In the genomic region with DNA sequence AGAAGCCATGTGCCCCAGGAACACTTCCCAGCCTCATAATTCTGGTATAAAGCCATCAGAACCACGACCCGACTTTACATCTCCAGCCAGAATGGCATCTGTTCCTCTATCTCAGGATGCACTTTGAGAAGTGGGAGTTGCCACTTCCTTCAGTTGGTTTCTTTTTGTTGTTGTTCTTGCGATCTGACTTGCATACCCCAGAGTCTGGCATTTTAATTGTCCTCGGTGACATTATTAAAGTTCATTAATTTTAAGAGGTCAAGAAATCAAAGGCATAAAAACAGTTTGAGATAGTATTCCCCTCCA, we compare ENCODE assay signal across 2 cellular contexts.
TF ChIP-seq lines count a peak whose summit lies in the region.

No MANE protein-coding gene starts in this region.

TF ChIP-seq in endothelial cell of umbilical vein, 7 proteins besides CTCF, POLR2A, EP300 and RAD21:
- TF ChIP-seq FOS (IDR thresholded peaks at IDR 0.05; ENCODE audit: borderline replicate concordance, insufficient read depth, low read length) (no peak), JUN (IDR thresholded peaks at IDR 0.05; ENCODE audit: borderline replicate concordance, insufficient read depth, insufficient read length, low read depth) (no peak), EZH2 (IDR thresholded peaks at IDR 0.05; ENCODE audit: borderline replicate concordance, low read depth, low read length, severe bottlenecking) (no peak), MYC (IDR thresholded peaks at IDR 0.05; ENCODE audit: low read depth, low read length) (no peak), MAX (IDR thresholded peaks at IDR 0.05; ENCODE audit: insufficient read depth, insufficient read length) (no peak), GATA2 (IDR thresholded peaks at IDR 0.05; ENCODE audit: insufficient read depth, insufficient read length, low read depth, low read length) (no peak), POLR2AphosphoS5 (IDR thresholded peaks at IDR 0.05; ENCODE audit: insufficient read depth, low read depth, low read length) (no peak)
TF ChIP-seq in endothelial cell of umbilical vein: peak in this region for 0.

TF ChIP-seq in GM23338, 12 proteins besides CTCF, POLR2A, EP300 and RAD21:
- TF ChIP-seq, protein P1, sequence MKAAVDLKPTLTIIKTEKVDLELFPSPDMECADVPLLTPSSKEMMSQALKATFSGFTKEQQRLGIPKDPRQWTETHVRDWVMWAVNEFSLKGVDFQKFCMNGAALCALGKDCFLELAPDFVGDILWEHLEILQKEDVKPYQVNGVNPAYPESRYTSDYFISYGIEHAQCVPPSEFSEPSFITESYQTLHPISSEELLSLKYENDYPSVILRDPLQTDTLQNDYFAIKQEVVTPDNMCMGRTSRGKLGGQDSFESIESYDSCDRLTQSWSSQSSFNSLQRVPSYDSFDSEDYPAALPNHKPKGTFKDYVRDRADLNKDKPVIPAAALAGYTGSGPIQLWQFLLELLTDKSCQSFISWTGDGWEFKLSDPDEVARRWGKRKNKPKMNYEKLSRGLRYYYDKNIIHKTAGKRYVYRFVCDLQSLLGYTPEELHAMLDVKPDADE (IDR thresholded peaks at IDR 0.05): no peak
- TF ChIP-seq ZNF114 (CRISPR knock-in tag; IDR thresholded peaks at IDR 0.05) (no peak), STAT1 (IDR thresholded peaks at IDR 0.05; ENCODE audit: unreplicated experiment) (no peak), EZH2phosphoT487 (IDR thresholded peaks at IDR 0.05; ENCODE audit: unreplicated experiment) (no peak), ZNF331 (CRISPR knock-in tag; IDR thresholded peaks at IDR 0.05; ENCODE audit: low read depth) (no peak)
- TF ChIP-seq, protein P2, sequence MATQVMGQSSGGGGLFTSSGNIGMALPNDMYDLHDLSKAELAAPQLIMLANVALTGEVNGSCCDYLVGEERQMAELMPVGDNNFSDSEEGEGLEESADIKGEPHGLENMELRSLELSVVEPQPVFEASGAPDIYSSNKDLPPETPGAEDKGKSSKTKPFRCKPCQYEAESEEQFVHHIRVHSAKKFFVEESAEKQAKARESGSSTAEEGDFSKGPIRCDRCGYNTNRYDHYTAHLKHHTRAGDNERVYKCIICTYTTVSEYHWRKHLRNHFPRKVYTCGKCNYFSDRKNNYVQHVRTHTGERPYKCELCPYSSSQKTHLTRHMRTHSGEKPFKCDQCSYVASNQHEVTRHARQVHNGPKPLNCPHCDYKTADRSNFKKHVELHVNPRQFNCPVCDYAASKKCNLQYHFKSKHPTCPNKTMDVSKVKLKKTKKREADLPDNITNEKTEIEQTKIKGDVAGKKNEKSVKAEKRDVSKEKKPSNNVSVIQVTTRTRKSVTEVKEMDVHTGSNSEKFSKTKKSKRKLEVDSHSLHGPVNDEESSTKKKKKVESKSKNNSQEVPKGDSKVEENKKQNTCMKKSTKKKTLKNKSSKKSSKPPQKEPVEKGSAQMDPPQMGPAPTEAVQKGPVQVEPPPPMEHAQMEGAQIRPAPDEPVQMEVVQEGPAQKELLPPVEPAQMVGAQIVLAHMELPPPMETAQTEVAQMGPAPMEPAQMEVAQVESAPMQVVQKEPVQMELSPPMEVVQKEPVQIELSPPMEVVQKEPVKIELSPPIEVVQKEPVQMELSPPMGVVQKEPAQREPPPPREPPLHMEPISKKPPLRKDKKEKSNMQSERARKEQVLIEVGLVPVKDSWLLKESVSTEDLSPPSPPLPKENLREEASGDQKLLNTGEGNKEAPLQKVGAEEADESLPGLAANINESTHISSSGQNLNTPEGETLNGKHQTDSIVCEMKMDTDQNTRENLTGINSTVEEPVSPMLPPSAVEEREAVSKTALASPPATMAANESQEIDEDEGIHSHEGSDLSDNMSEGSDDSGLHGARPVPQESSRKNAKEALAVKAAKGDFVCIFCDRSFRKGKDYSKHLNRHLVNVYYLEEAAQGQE (IDR thresholded peaks at IDR 0.05; ENCODE audit: unreplicated experiment): no peak
